8 cellular contexts compared by ENCODE assay signal in genomic region chr3:33115024-33115768, GRCh38.
DNase-seq lines count a peak whose midpoint lies in the region.

No MANE protein-coding gene starts in this region.

- H3K27me3 ChIP-seq in rectal smooth muscle tissue (ENCODE audit: control insufficient read depth, insufficient read depth, low read length), result no peaks in the 10 kb centered on the region

- peaks cover 3% of the 10 kb centered on the region for H3K4me1 ChIP-seq in rectal smooth muscle tissue (ENCODE audit: control insufficient read depth, insufficient read depth, low read length)

- peak overlapping the region; percentile 98 for H3K27ac ChIP-seq in rectal smooth muscle tissue (ENCODE audit: low read depth, low read length)

- DNase-seq in GF-D8 (lab: John Stamatoyannopoulos, UW), result peak; percentile 71
- DNase-seq in NCI-H446 (lab: John Stamatoyannopoulos, UW), result peak; percentile 21 to 63
- peak; percentile 94 for DNase-seq in astrocyte of the hippocampus (ENCODE audit: low read depth, low spot score)
- peak in 39 of 51 donors; percentile 12 to 81 (median 46) for DNase-seq in hypothalamus (lab: John Stamatoyannopoulos, UW)
- DNase-seq in NCI-H1092 treated with DMSO at 0.1 percent for 48 hours (lab: John Stamatoyannopoulos, UW), result no peak
- DNase-seq in NCI-H187 (lab: John Stamatoyannopoulos, UW), result no peak
- no peak for DNase-seq in NAMALWA (ENCODE audit: low spot score)

- no peaks in the 10 kb centered on the region for H3K36me3 ChIP-seq in rectal smooth muscle tissue (ENCODE audit: control insufficient read depth, insufficient read depth, low read length)

- no peak overlapping the region for H3K9ac ChIP-seq in rectal smooth muscle tissue (ENCODE audit: low read length)

- peak overlapping the region; percentile 98 for H3K4me3 ChIP-seq in rectal smooth muscle tissue (ENCODE audit: low read length)

Comparison
In these comparisons a context has a peak if more than half of its experiments do, and no peak if none do; other contexts are left out.
1. DNase-seq: peak in GF-D8 (single experiment), NCI-H446 (2 of 2), astrocyte of the hippocampus (single experiment) and hypothalamus (39 of 51); none in NCI-H1092 treated with DMSO at 0.1 percent for 48 hours (single experiment), NCI-H187 (0 of 2) and NAMALWA (single experiment).